27 cellular contexts compared by ENCODE assay signal in genomic region chr9:73135394-73135793, GRCh38. TPM values are rescaled to one million over a fixed set of nuclear protein-coding genes. Genes with fewer than 3 reads are reported as not detected.
DNase-seq lines count a peak whose midpoint lies in the region; ATAC-seq and TF ChIP-seq lines count a peak whose summit lies in the region.
"Had no signal": no experiment of that assay in that cellular context is flagged by ENCODE, and none has a peak within 500 bp of the region (broad histone marks: within the 10 kb centered on the region; RNA-seq: fewer than 3 reads in every experiment).

No MANE protein-coding gene starts in this region.

- no peaks in the 10 kb centered on the region for H3K36me3 ChIP-seq in SK-N-SH (replicated peaks in 1 of 2; ENCODE audit: control insufficient read depth in 1 of 2, insufficient read depth in 2 of 2, low read length in 1 of 2)
- no peaks in the 10 kb centered on the region for H3K36me3 ChIP-seq in RWPE2 (ENCODE audit: low read depth)
- H3K36me3 ChIP-seq: ascending aorta, left ventricle myocardium inferior had no signal

- H3K4me1 Mint-ChIP-seq in Calu3 (ENCODE audit: low read depth, unreplicated experiment) (peaks cover 48% of the 10 kb centered on the region), endothelial cell (ENCODE audit: unreplicated experiment) (peaks cover 14% of the 10 kb centered on the region)

- H3K9me2 ChIP-seq in SK-N-SH = no peaks in the 10 kb centered on the region

- H3K4me2 ChIP-seq in SK-N-SH = no peak overlapping the region

- H3K9me3 Mint-ChIP-seq in Calu3 (ENCODE audit: low read depth, unreplicated experiment) (no peaks in the 10 kb centered on the region), endothelial cell (ENCODE audit: unreplicated experiment) (no peaks in the 10 kb centered on the region)
- H3K9me3 Mint-ChIP-seq: activated naive CD8-positive, alpha-beta T cell treated with anti-CD3 and anti-CD28 coated beads, Interleukin-2, amount 10 ng/mL, durations not matched to agents 7 days and 5 days; CD4-positive, alpha-beta T cell; central memory CD8-positive, alpha-beta T cell; dendritic cell treated with granulocyte-macrophage colony-stimulating factor and Interleukin-4, amounts not matched to agents 40 ng/mL and 50 ng/mL, for 4 days; endodermal cell; IgD-negative memory B cell; stimulated activated naive B cell treated with anti-CD40 and anti-IgM and Interleukin-4, amounts not matched to agents 10 μg/mL and 1 μg/mL and 100 μg/mL, for 72 hours had no signal

- H3K36me3 Mint-ChIP-seq in Calu3 (ENCODE audit: insufficient read depth, unreplicated experiment) (peaks cover 14% of the 10 kb centered on the region), endothelial cell (ENCODE audit: low read depth, unreplicated experiment) (no peaks in the 10 kb centered on the region)
- H3K36me3 Mint-ChIP-seq: activated naive CD8-positive, alpha-beta T cell treated with anti-CD3 and anti-CD28 coated beads, Interleukin-2, amount 10 ng/mL, durations not matched to agents 7 days and 5 days; IgD-negative memory B cell; stimulated activated naive B cell treated with anti-CD40 and anti-IgM and Interleukin-4, amounts not matched to agents 10 μg/mL and 1 μg/mL and 100 μg/mL, for 72 hours had no signal

- H3K4me1 ChIP-seq in SK-N-SH (ENCODE audit: control insufficient read depth in 1 of 2, insufficient read depth in 2 of 2, low read depth in 1 of 2, low read length in 1 of 2) = peaks cover 0 to 33% of the 10 kb centered on the region in 2 experiments; a peak in 3 of 4 replicates
- peaks cover 69% of the 10 kb centered on the region for H3K4me1 ChIP-seq in RWPE2 (ENCODE audit: insufficient read depth, poor library complexity, severe bottlenecking)
- peaks cover 43% of the 10 kb centered on the region for H3K4me1 ChIP-seq in foreskin keratinocyte

- no peaks in the 10 kb centered on the region for H3K79me2 ChIP-seq in SK-N-SH (ENCODE audit: insufficient read depth)

- H3K4me3 ChIP-seq in SK-N-SH (ENCODE audit: low read depth in 2 of 2, low read length in 1 of 2) (no peak overlapping the region), RWPE2 (ENCODE audit: severe bottlenecking) (no peak overlapping the region)
- H3K4me3 ChIP-seq: ascending aorta, left ventricle myocardium inferior had no signal

- no peak overlapping the region for H2AFZ ChIP-seq in SK-N-SH (ENCODE audit: low read depth)

- DNase-seq in SK-N-SH (no peak), Calu3 (no peak), RWPE2 (ENCODE audit: low spot score) (no peak), foreskin keratinocyte (peak; percentile 73 to 88), endothelial cell (ENCODE audit: low spot score) (no peak), COLO668 (lab: John Stamatoyannopoulos, UW; ENCODE audit: unreplicated experiment) (no peak)
- DNase-seq: activated CD8-positive, alpha-beta memory T cell treated with anti-CD3 and anti-CD28 coated beads for 24 hours; activated naive CD8-positive, alpha-beta T cell treated with anti-CD3 and anti-CD28 coated beads, Interleukin-2, amount 10 ng/mL, durations not matched to agents 7 days and 5 days; CD4-positive, alpha-beta T cell; DMS 273 treated with DMSO at 0.1 percent for 48 hours; endodermal cell; left ventricle myocardium inferior; NCI-H1092; NCI-H1694 treated with DMSO at 0.1 percent for 48 hours; NCI-H510A; stimulated activated CD4-positive, alpha-beta T cell treated with anti-CD3 and anti-CD28 coated beads, Interleukin-4, amount 100 ng/mL, for 24 hours; stimulated activated naive B cell treated with anti-CD40 and anti-IgM and Interleukin-4, amounts not matched to agents 10 μg/mL and 1 μg/mL and 100 μg/mL, for 72 hours; T-helper 1 cell had no signal

- H3K4me3 Mint-ChIP-seq in Calu3 (ENCODE audit: low read depth, unreplicated experiment) = no peak overlapping the region
- no peak overlapping the region for H3K4me3 Mint-ChIP-seq in endothelial cell (ENCODE audit: unreplicated experiment)
- H3K4me3 Mint-ChIP-seq: activated naive CD8-positive, alpha-beta T cell treated with anti-CD3 and anti-CD28 coated beads, Interleukin-2, amount 10 ng/mL, durations not matched to agents 7 days and 5 days; CD4-positive, alpha-beta T cell; central memory CD8-positive, alpha-beta T cell; dendritic cell treated with granulocyte-macrophage colony-stimulating factor and Interleukin-4, amounts not matched to agents 40 ng/mL and 50 ng/mL, for 4 days; endodermal cell; stimulated activated naive B cell treated with anti-CD40 and anti-IgM and Interleukin-4, amounts not matched to agents 10 μg/mL and 1 μg/mL and 100 μg/mL, for 72 hours had no signal

- peak overlapping the region in 1 of 2 experiments; percentile 40; a peak in 2 of 4 replicates for H3K27ac ChIP-seq in SK-N-SH (ENCODE audit: low read depth in 2 of 2, low read length in 1 of 2)
- H3K27ac ChIP-seq in RWPE2 (ENCODE audit: poor library complexity, severe bottlenecking) = peak overlapping the region; percentile 86
- H3K27ac ChIP-seq in foreskin keratinocyte = peak overlapping the region; percentile 99
- H3K27ac ChIP-seq: 22Rv1, left ventricle myocardium inferior had no signal

- peak in 1 of 2 experiments; percentile 52; a peak in 1 of 4 replicates for TF ChIP-seq EP300 in SK-N-SH (IDR thresholded peaks at IDR 0.05; ENCODE audit: borderline replicate concordance in 1 of 2, low read depth in 1 of 2, low read length in 1 of 2)

- H3K27me3 Mint-ChIP-seq in Calu3 (ENCODE audit: unreplicated experiment) (no peaks in the 10 kb centered on the region), endothelial cell (ENCODE audit: unreplicated experiment) (no peaks in the 10 kb centered on the region)
- H3K27me3 Mint-ChIP-seq: CD4-positive, alpha-beta T cell; central memory CD8-positive, alpha-beta T cell; dendritic cell treated with granulocyte-macrophage colony-stimulating factor and Interleukin-4, amounts not matched to agents 40 ng/mL and 50 ng/mL, for 4 days; stimulated activated naive B cell treated with anti-CD40 and anti-IgM and Interleukin-4, amounts not matched to agents 10 μg/mL and 1 μg/mL and 100 μg/mL, for 72 hours had no signal

- H3K27ac Mint-ChIP-seq in Calu3 (ENCODE audit: unreplicated experiment) = peak overlapping the region; percentile 44
- H3K27ac Mint-ChIP-seq in endothelial cell (ENCODE audit: unreplicated experiment) = no peak overlapping the region
- H3K27ac Mint-ChIP-seq: activated naive CD8-positive, alpha-beta T cell treated with anti-CD3 and anti-CD28 coated beads, Interleukin-2, amount 10 ng/mL, durations not matched to agents 7 days and 5 days; CD4-positive, alpha-beta T cell; endodermal cell; IgD-negative memory B cell; progenitor cell of endocrine pancreas; stimulated activated naive B cell treated with anti-CD40 and anti-IgM and Interleukin-4, amounts not matched to agents 10 μg/mL and 1 μg/mL and 100 μg/mL, for 72 hours had no signal

- BruUV-seq in Calu3 (replicated peaks; lab: Mats Ljungman, UMichigan) = no TSS peak

- H4K20me1 ChIP-seq in SK-N-SH (ENCODE audit: insufficient read depth) = no peaks in the 10 kb centered on the region

- TF ChIP-seq RAD21 in SK-N-SH (IDR thresholded peaks at IDR 0.05; ENCODE audit: low read length) = no peak

- H3K9me3 ChIP-seq in SK-N-SH (no peaks in the 10 kb centered on the region), RWPE2 (ENCODE audit: severe bottlenecking) (no peaks in the 10 kb centered on the region)
- H3K9me3 ChIP-seq: ascending aorta, left ventricle myocardium inferior had no signal

- CTCF ChIA-PET in SK-N-SH (lab: Yijun Ruan, JAX) = no interaction called here
- CTCF ChIA-PET in Calu3 (lab: Charles Lee) = interaction anchor here (0.8 to 1.3 kb wide), 2 partner anchors 16 to 20 kb away, joined by 3 read pairs; no protein-coding TSS in a partner anchor

- intact Hi-C loops in Calu3 (cut with micrococcal nuclease; ENCODE audit: unreplicated experiment) = loop anchor here (2.0 to 5.0 kb wide), 2 partner anchors 17 to 42 kb away; no protein-coding TSS in a partner anchor

- POLR2A ChIA-PET in SK-N-SH (lab: Yijun Ruan, JAX) = no interaction called here

- H3K27me3 ChIP-seq in SK-N-SH (ENCODE audit: insufficient read depth) = no peaks in the 10 kb centered on the region
- H3K27me3 ChIP-seq in RWPE2 (ENCODE audit: insufficient read depth, poor library complexity, severe bottlenecking) = no peaks in the 10 kb centered on the region
- H3K27me3 ChIP-seq in foreskin keratinocyte = no peaks in the 10 kb centered on the region
- H3K27me3 ChIP-seq: ascending aorta had no signal

- ATAC-seq in SK-N-SH treated with all-trans-retinoic acid at 6 μM for 48 hours = no peak
- peak; percentile 26; the same call in 2 of the 3 replicates for ATAC-seq in RWPE2 (ENCODE audit: low read depth)
- peak; percentile 41 for ATAC-seq in foreskin keratinocyte
- ATAC-seq in HG03460 (IDR thresholded peaks at IDR 0.05; ENCODE audit: unreplicated experiment) = no peak
- ATAC-seq: sciatic nerve; stimulated activated naive B cell treated with anti-CD40 and anti-IgM and Interleukin-4, amounts not matched to agents 10 μg/mL and 1 μg/mL and 100 μg/mL, for 72 hours had no signal

- peak overlapping the region; percentile 1; the same call in 1 of the 2 replicates for H3K9ac ChIP-seq in SK-N-SH

- H3F3A ChIP-seq in SK-N-SH (replicated peaks; ENCODE audit: insufficient read depth) = peaks cover 39% of the 10 kb centered on the region

- TF ChIP-seq CTCF in SK-N-SH (IDR thresholded peaks at IDR 0.05) (no peak), Calu3 (IDR thresholded peaks at IDR 0.05; ENCODE audit: unreplicated experiment) (no peak), RWPE2 (IDR thresholded peaks at IDR 0.05; ENCODE audit: poor library complexity, severe bottlenecking) (no peak), foreskin keratinocyte (conservative IDR thresholded peaks at IDR 0.05) (no peak), endothelial cell (IDR thresholded peaks at IDR 0.05; ENCODE audit: unreplicated experiment) (no peak)

RNA-seq across cellular contexts. Expression of gene ANXA1, which starts 16.3 kb away (rescaled TPM):
- polyA plus RNA-seq in SK-N-SH (2012; rRNA removed) (443 and 608 TPM in 2 replicates), foreskin keratinocyte (712 and 776 TPM in 2 replicates)
- polyA plus RNA-seq in SK-N-SH (2012; cell fraction: cytosol; rRNA removed) = 640 and 748 TPM in 2 replicates
- 216 and 495 TPM in 2 replicates for polyA plus RNA-seq in SK-N-SH (2012; cell fraction: nucleus; rRNA removed)
- total RNA-seq in Calu3 (2022) (458 and 526 TPM in 2 replicates), foreskin keratinocyte (880 and 908 TPM in 2 replicates), endothelial cell (ENCODE audit: unreplicated experiment) (43.3 TPM)

Comparison
In these comparisons a context has a peak if more than half of its experiments do, and no peak if none do; other contexts are left out.
1. DNase-seq: peak in foreskin keratinocyte (2 of 2); none in SK-N-SH (single experiment), Calu3 (single experiment), RWPE2 (single experiment), endothelial cell (single experiment) and COLO668 (single experiment).
2. ATAC-seq: peak in RWPE2 (single experiment) and foreskin keratinocyte (single experiment); none in SK-N-SH treated with all-trans-retinoic acid at 6 μM for 48 hours (single experiment) and HG03460 (single experiment).
3. RNA of gene ANXA1, which starts 16.3 kb away (total RNA-seq): 880 to 908 TPM in foreskin keratinocyte and 458 to 526 TPM in Calu3; 43.3 TPM in endothelial cell (single experiment); every median in the first group is over 10 times any median in the second.